9 cellular contexts compared by ENCODE assay signal in genomic region chr6:138795809-138796469, GRCh38. TPM values are rescaled to one million over a fixed set of nuclear protein-coding genes. Genes with fewer than 3 reads are reported as not detected.
DNase-seq lines count a peak whose midpoint lies in the region; ATAC-seq and TF ChIP-seq lines count a peak whose summit lies in the region.
"Had no signal": no experiment of that assay in that cellular context is flagged by ENCODE, and none has a peak within 500 bp of the region (broad histone marks: within the 10 kb centered on the region; RNA-seq: fewer than 3 reads in every experiment).

Gene ECT2L (plus strand): TSS chr6:138796087. CDS start chr6:138813275, 17,188 bp downstream.

- ATAC-seq in HG03039 (IDR thresholded peaks at IDR 0.05; ENCODE audit: unreplicated experiment) (no peak), HG03025 (IDR thresholded peaks at IDR 0.05; ENCODE audit: low FRiP score, unreplicated experiment) (no peak), HG02981 (IDR thresholded peaks at IDR 0.05; ENCODE audit: unreplicated experiment) (no peak)

- H3K4me2 ChIP-seq in hepatocyte = peak within 1 kb of the TSS; percentile 75

- no peak for TF ChIP-seq CTCF in ascending aorta (IDR thresholded peaks at IDR 0.05)
- TF ChIP-seq CTCF in hepatocyte (IDR thresholded peaks at IDR 0.05; ENCODE audit: poor library complexity) = no peak
- no peak for TF ChIP-seq CTCF in retinal pigment epithelial cell (conservative IDR thresholded peaks at IDR 0.05; ENCODE audit: low read depth, low read length)

- H3K79me2 ChIP-seq in hepatocyte = no peaks in the 10 kb centered on the region

- H4K20me1 ChIP-seq in hepatocyte (ENCODE audit: insufficient read depth, poor library complexity, severe bottlenecking) = no peaks in the 10 kb centered on the region

- H2AFZ ChIP-seq in hepatocyte = peak within 1 kb of the TSS; percentile 76

- H3K36me3 ChIP-seq in ascending aorta (peaks cover 4 to 16% of the 10 kb centered on the region in 2 donors), hepatocyte (replicated peaks; ENCODE audit: insufficient read depth, low read depth) (peaks cover 3% of the 10 kb centered on the region)

- intact Hi-C loops in ascending aorta (cut with DNase I) = no loop called here

- H3K4me3 ChIP-seq in ascending aorta (peak within 1 kb of the TSS; percentile 26 to 55), hepatocyte (peak within 1 kb of the TSS; percentile 6), retinal pigment epithelial cell (ENCODE audit: low read length) (peak within 1 kb of the TSS; percentile 46)

- H3K27me3 ChIP-seq in ascending aorta = no peaks in the 10 kb centered on the region
- no peaks in the 10 kb centered on the region for H3K27me3 ChIP-seq in hepatocyte

- H3K4me1 ChIP-seq in ascending aorta = no peaks in the 10 kb centered on the region
- no peaks in the 10 kb centered on the region for H3K4me1 ChIP-seq in hepatocyte (ENCODE audit: insufficient read depth)

- no peaks in the 10 kb centered on the region for H3K9me3 ChIP-seq in ascending aorta
- H3K9me3 ChIP-seq in hepatocyte (ENCODE audit: low read depth) = no peaks in the 10 kb centered on the region

- H3K9me2 ChIP-seq in hepatocyte (replicated peaks; ENCODE audit: insufficient read depth) = no peaks in the 10 kb centered on the region

- DNase-seq in GM03348 (ENCODE audit: low spot score) (peak; percentile 69), ascending aorta (ENCODE audit: low spot score in 2 of 2) (peak in 1 of 2 donors; percentile 70), hepatocyte (ENCODE audit: low spot score) (peak; percentile 83), retinal pigment epithelial cell (ENCODE audit: low read depth) (no peak), SIG-M5 treated with dmso at 0.1 percent for 504 hours (lab: John Stamatoyannopoulos, UW; ENCODE audit: unreplicated experiment) (no peak)

- H3K27ac ChIP-seq in ascending aorta (peak within 1 kb of the TSS in 1 of 2 donors; percentile 24), hepatocyte (no peak within 1 kb of the TSS)

- 13% methylated on average over 29 of the region's 48 CpGs for WGBS in hepatocyte (ENCODE audit: low lambda C conversion rate, missing lambda C conversion rate)

RNA-seq across cellular contexts. Expression of gene ECT2L, which starts in this region (rescaled TPM):
- total RNA-seq in ascending aorta (not detected), hepatocyte (0.16 TPM in 1 of 2 replicates, not detected in the other)
- 0.04 TPM in 1 of 2 replicates, not detected in the other for polyA plus RNA-seq in hepatocyte
- total RNA-seq: activated naive CD4-positive, alpha-beta T cell treated with anti-CD3 and anti-CD28 coated beads, Interleukin-2, amount 50 U/mL, for 72 hours had no signal

Comparison
In these comparisons a context has a peak if more than half of its experiments do, and no peak if none do; other contexts are left out.
1. Peak in DNase-seq, H3K4me3 ChIP-seq and H3K4me2 ChIP-seq in hepatocyte; RNA of the gene not detected or under 1 TPM.